ENCODE assay signal across 29 cellular contexts in the genomic region with DNA sequence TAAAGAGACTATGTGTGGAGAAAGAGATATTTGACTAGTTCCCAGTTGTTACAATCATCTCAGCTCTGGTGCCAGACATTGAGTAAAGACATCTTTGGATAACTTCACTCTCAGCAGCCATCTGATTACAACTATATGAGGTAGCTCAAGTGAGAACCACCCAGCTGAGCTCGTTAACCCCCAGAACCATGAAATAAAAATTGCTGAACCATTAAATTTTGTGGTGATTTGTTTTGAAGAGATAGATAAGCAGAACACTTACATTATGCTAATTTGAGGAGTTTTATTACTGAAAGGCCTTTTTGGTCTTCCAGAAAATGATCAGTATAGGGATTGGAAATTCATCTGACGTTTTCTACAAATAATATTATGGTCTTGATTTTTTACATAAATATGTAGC.
"Had no signal": no experiment of that assay in that cellular context is flagged by ENCODE, and none has a peak within 500 bp of the region (broad histone marks: within the 10 kb centered on the region; RNA-seq: fewer than 3 reads in every experiment).

No MANE protein-coding gene starts in this region.

- H3K36me3 ChIP-seq: neutrophil, ovary, right lobe of liver, sigmoid colon, stomach, thoracic aorta, thyroid gland, tibial nerve, upper lobe of left lung, vagina had no signal

- H3K27ac ChIP-seq: neutrophil, ovary, parathyroid adenoma, psoas muscle, right lobe of liver, sigmoid colon, stomach, thoracic aorta, thyroid gland, tibial nerve, upper lobe of left lung, vagina had no signal

- H3K4me1 Mint-ChIP-seq: neural crest cell; stimulated activated effector memory CD8-positive, alpha-beta T cell treated with anti-CD3 and anti-CD28 coated beads, Interleukin-12 subunit alpha, Interleukin-12 subunit beta, amount 100 ng/mL, for 72 hours; stimulated activated naive B cell treated with anti-CD40 and anti-IgM and Interleukin-4, amounts not matched to agents 10 μg/mL and 1 μg/mL and 100 μg/mL, for 72 hours had no signal

- H3K9me3 ChIP-seq: neutrophil, ovary, psoas muscle, right lobe of liver, sigmoid colon, stomach, thoracic aorta, thyroid gland, upper lobe of left lung, vagina had no signal

- H3K4me1 ChIP-seq: parathyroid adenoma, psoas muscle, right lobe of liver, thyroid gland, tibial nerve, upper lobe of left lung, vagina had no signal

- H3K27me3 ChIP-seq: neutrophil, ovary, right lobe of liver, sigmoid colon, stomach, thyroid gland, tibial nerve, upper lobe of left lung, vagina had no signal

- DNase-seq: nephron progenitor cell; nucleus accumbens; ovary; psoas muscle; right cardiac atrium; right lobe of liver; sigmoid colon; small intestine; stimulated activated CD4-positive, alpha-beta T cell treated with anti-CD3 and anti-CD28 coated beads, Interleukin-15, amount 100 ng/mL, for 24 hours; stimulated activated CD4-positive, alpha-beta T cell treated with anti-CD3 and anti-CD28 coated beads, Interleukin-2, amount 100 ng/mL, for 24 hours; stimulated activated CD4-positive, alpha-beta T cell treated with anti-CD3 and anti-CD28 coated beads, Interleukin-2, amount 100 ng/mL, for 48 hours; stimulated activated CD4-positive, alpha-beta T cell treated with anti-CD3 and anti-CD28 coated beads, Interleukin-4, amount 100 ng/mL, for 24 hours; stimulated activated naive B cell treated with anti-CD40 and anti-IgM and Interleukin-4, amounts not matched to agents 10 μg/mL and 1 μg/mL and 100 μg/mL, for 72 hours; stimulated activated naive CD4-positive, alpha-beta T cell treated with Interleukin-2 at 50 U/mL for 16 hours; stomach; thyroid gland; trophoblast cell; upper lobe of left lung had no signal

- H3K27ac Mint-ChIP-seq: natural killer cell treated with Interleukin-12 subunit alpha and Interleukin-12 subunit beta and Interleukin-15 and Interleukin-18, amount 100 ng/mL, for 72 hours; nephron progenitor cell; progenitor cell of endocrine pancreas; stimulated activated effector memory CD8-positive, alpha-beta T cell treated with anti-CD3 and anti-CD28 coated beads, Interleukin-12 subunit alpha, Interleukin-12 subunit beta, amount 100 ng/mL, for 72 hours; stimulated activated naive B cell treated with anti-CD40 and anti-IgM and Interleukin-4, amounts not matched to agents 10 μg/mL and 1 μg/mL and 100 μg/mL, for 72 hours; stimulated activated naive CD8-positive, alpha-beta T cell treated with anti-CD3 and anti-CD28 coated beads, Interleukin-15, Interleukin-2, amounts not matched to agents 100 ng/mL and 50 ng/mL, for 24 hours had no signal

- H3K9ac ChIP-seq: parathyroid adenoma had no signal

- H3K4me3 Mint-ChIP-seq: natural killer cell treated with Interleukin-12 subunit alpha and Interleukin-12 subunit beta and Interleukin-15 and Interleukin-18, amount 100 ng/mL, for 72 hours; nephron progenitor cell; neural crest cell; stimulated activated effector memory CD8-positive, alpha-beta T cell treated with anti-CD3 and anti-CD28 coated beads, Interleukin-12 subunit alpha, Interleukin-12 subunit beta, amount 100 ng/mL, for 72 hours; stimulated activated naive B cell treated with anti-CD40 and anti-IgM and Interleukin-4, amounts not matched to agents 10 μg/mL and 1 μg/mL and 100 μg/mL, for 72 hours; stimulated activated naive CD8-positive, alpha-beta T cell treated with anti-CD3 and anti-CD28 coated beads, Interleukin-15, Interleukin-2, amounts not matched to agents 100 ng/mL and 50 ng/mL, for 24 hours had no signal

- H2AFZ ChIP-seq: parathyroid adenoma had no signal

- H3K27me3 Mint-ChIP-seq: progenitor cell of endocrine pancreas; stimulated activated naive B cell treated with anti-CD40 and anti-IgM and Interleukin-4, amounts not matched to agents 10 μg/mL and 1 μg/mL and 100 μg/mL, for 72 hours had no signal

- H3K9me3 Mint-ChIP-seq: stimulated activated naive CD8-positive, alpha-beta T cell treated with anti-CD3 and anti-CD28 coated beads, Interleukin-15, Interleukin-2, amounts not matched to agents 100 ng/mL and 50 ng/mL, for 24 hours had no signal

- H3K79me2 ChIP-seq: parathyroid adenoma had no signal

- FAIRE-seq: small intestine, urothelium cell line had no signal

- ATAC-seq: natural killer cell treated with Interleukin-12 subunit alpha and Interleukin-12 subunit beta and Interleukin-15 and Interleukin-18, amount 100 ng/mL, for 72 hours; psoas muscle; right cardiac atrium; right lobe of liver; stimulated activated effector memory CD8-positive, alpha-beta T cell treated with anti-CD3 and anti-CD28 coated beads, Interleukin-12 subunit alpha, Interleukin-12 subunit beta, amount 100 ng/mL, for 72 hours; stimulated activated naive B cell treated with anti-CD40 and anti-IgM and Interleukin-4, amounts not matched to agents 10 μg/mL and 1 μg/mL and 100 μg/mL, for 72 hours had no signal

- H3K4me3 ChIP-seq: ovary, psoas muscle, right lobe of liver, sigmoid colon, stomach, thoracic aorta, thyroid gland, tibial nerve, upper lobe of left lung, vagina had no signal

- H3K36me3 Mint-ChIP-seq: stimulated activated effector memory CD8-positive, alpha-beta T cell treated with anti-CD3 and anti-CD28 coated beads, Interleukin-12 subunit alpha, Interleukin-12 subunit beta, amount 100 ng/mL, for 72 hours; stimulated activated naive B cell treated with anti-CD40 and anti-IgM and Interleukin-4, amounts not matched to agents 10 μg/mL and 1 μg/mL and 100 μg/mL, for 72 hours had no signal
